20 cellular contexts compared by ENCODE assay signal in the genomic region with DNA sequence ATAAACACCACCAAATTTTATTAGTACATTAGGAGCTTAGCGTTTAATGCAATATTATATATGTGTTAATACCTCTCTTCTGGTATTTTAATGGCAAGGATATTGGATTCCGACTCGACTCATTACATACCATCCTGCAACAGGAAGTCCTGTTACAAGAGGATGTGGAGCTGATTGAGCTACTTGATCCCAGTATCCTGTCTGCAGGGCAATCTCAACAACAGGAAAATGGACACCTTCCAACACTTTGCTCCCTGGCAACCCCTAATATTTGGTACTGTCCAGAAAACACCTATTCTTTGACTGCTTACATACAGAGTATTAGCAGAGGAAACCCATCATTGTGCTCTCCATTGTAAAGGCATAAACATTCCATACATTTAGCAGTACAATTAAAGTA. TPM values are rescaled to one million over a fixed set of nuclear protein-coding genes. Genes with fewer than 3 reads are reported as not detected.
A peak's percentile ranks its signal among the peaks of the same experiment; 100 is the strongest.
DNase-seq lines count a peak whose midpoint lies in the region; ATAC-seq, FAIRE-seq and TF ChIP-seq lines count a peak whose summit lies in the region.
"Had no signal": no experiment of that assay in that cellular context is flagged by ENCODE, and none has a peak within 500 bp of the region (broad histone marks: within the 10 kb centered on the region; RNA-seq: fewer than 3 reads in every experiment).

No MANE protein-coding gene starts in this region.

- H3K27me3 ChIP-seq in bronchial epithelial cell (ENCODE audit: control insufficient read depth, insufficient read depth, low read length) (no peaks in the 10 kb centered on the region), keratinocyte (ENCODE audit: control insufficient read depth, extremely low read depth, insufficient read depth, low read length) (no peaks in the 10 kb centered on the region)
- H3K27me3 ChIP-seq: hepatocyte, stomach had no signal

- peaks cover 0 to 3% of the 10 kb centered on the region in 2 donors for H3K4me1 Mint-ChIP-seq in effector memory CD8-positive, alpha-beta T cell (ENCODE audit: low read depth in 2 of 2)
- H3K4me1 Mint-ChIP-seq: activated CD8-positive, alpha-beta memory T cell treated with anti-CD3 and anti-CD28 coated beads, Interleukin-2, amount 10 ng/mL, durations not matched to agents 7 days and 5 days; natural killer cell had no signal

- H3K9ac ChIP-seq in keratinocyte (ENCODE audit: control insufficient read depth, extremely low read depth, insufficient read depth, low read length), result no peak overlapping the region

- peaks cover 35% of the 10 kb centered on the region for H3K36me3 Mint-ChIP-seq in effector memory CD8-positive, alpha-beta T cell (ENCODE audit: insufficient read depth)
- H3K36me3 Mint-ChIP-seq: natural killer cell had no signal

- H3K4me2 ChIP-seq in keratinocyte (ENCODE audit: control insufficient read depth, extremely low read depth, insufficient read depth, low read depth, low read length), result no peak overlapping the region
- H3K4me2 ChIP-seq: hepatocyte had no signal

- no peak overlapping the region for H3K27ac Mint-ChIP-seq in effector memory CD8-positive, alpha-beta T cell
- H3K27ac Mint-ChIP-seq: activated CD8-positive, alpha-beta memory T cell treated with anti-CD3 and anti-CD28 coated beads, Interleukin-2, amount 10 ng/mL, durations not matched to agents 7 days and 5 days; natural killer cell had no signal

- peaks cover 19% of the 10 kb centered on the region for H3K4me1 ChIP-seq in keratinocyte (ENCODE audit: control insufficient read depth, extremely low read depth, insufficient read depth, low read length)
- H3K4me1 ChIP-seq: prostate gland had no signal

- H3K4me3 ChIP-seq in bronchial epithelial cell (ENCODE audit: low read depth, low read length) (no peak overlapping the region), keratinocyte (ENCODE audit: control insufficient read depth in 2 of 3, extremely low read depth in 1 of 3, insufficient read depth in 2 of 3, low read depth in 1 of 3, low read length in 3 of 3) (no peak overlapping the region)
- H3K4me3 ChIP-seq: hepatocyte, prostate gland, stomach had no signal

- DNase-seq in DMS153 (lab: John Stamatoyannopoulos, UW) (peak; percentile 69), HTR-8/SVneo (ENCODE audit: insufficient read length, low spot score) (no peak), bronchial epithelial cell (ENCODE audit: low read depth) (peak; percentile 22), keratinocyte (ENCODE audit: low read depth, low spot score) (no peak), KG1 (lab: John Stamatoyannopoulos, UW) (no peak), A172 (ENCODE audit: low spot score) (no peak)
- DNase-seq in effector memory CD8-positive, alpha-beta T cell, result no peak
- DNase-seq: activated CD8-positive, alpha-beta memory T cell treated with anti-CD3 and anti-CD28 coated beads, Interleukin-2, amount 10 ng/mL, durations not matched to agents 7 days and 5 days; activated effector memory CD4-positive, alpha-beta T cell treated with Interleukin-2 at 50 U/mL for 16 hours; cortex of kidney; Kasumi-1; natural killer cell; NCI-H526; stomach had no signal

- H2AFZ ChIP-seq in keratinocyte (ENCODE audit: control insufficient read depth, low read length), result no peak overlapping the region
- H2AFZ ChIP-seq: hepatocyte had no signal

- H3K27me3 Mint-ChIP-seq in effector memory CD8-positive, alpha-beta T cell, result no peaks in the 10 kb centered on the region
- H3K27me3 Mint-ChIP-seq: activated CD8-positive, alpha-beta memory T cell treated with anti-CD3 and anti-CD28 coated beads, Interleukin-2, amount 10 ng/mL, durations not matched to agents 7 days and 5 days had no signal

- no peaks in the 10 kb centered on the region for H4K20me1 ChIP-seq in keratinocyte (ENCODE audit: control insufficient read depth, extremely low read depth, insufficient read depth, low read length)

- peaks cover 14% of the 10 kb centered on the region for H3K79me2 ChIP-seq in keratinocyte (ENCODE audit: control insufficient read depth, insufficient read depth, low read length)

- H3K4me3 Mint-ChIP-seq in effector memory CD8-positive, alpha-beta T cell, result no peak overlapping the region
- H3K4me3 Mint-ChIP-seq: activated CD8-positive, alpha-beta memory T cell treated with anti-CD3 and anti-CD28 coated beads, Interleukin-2, amount 10 ng/mL, durations not matched to agents 7 days and 5 days; natural killer cell had no signal

- H3K36me3 ChIP-seq in bronchial epithelial cell (ENCODE audit: control insufficient read depth, insufficient read depth, low read length) (peaks cover 10% of the 10 kb centered on the region), keratinocyte (ENCODE audit: control insufficient read depth in 2 of 2, extremely low read depth in 1 of 2, insufficient read depth in 2 of 2, low read length in 2 of 2) (peaks cover 14 to 25% of the 10 kb centered on the region in 2 experiments)
- H3K36me3 ChIP-seq: prostate gland had no signal

- no peak for ATAC-seq in HG03469 (IDR thresholded peaks at IDR 0.05; ENCODE audit: unreplicated experiment)
- ATAC-seq in effector memory CD8-positive, alpha-beta T cell (replicated peaks), result no peak
- ATAC-seq: activated CD4-positive, CD25-positive, alpha-beta regulatory T cell treated with anti-CD3 and anti-CD28 coated beads, Interleukin-2, amount 50 U/mL, for 24 hours; activated CD8-positive, alpha-beta memory T cell treated with anti-CD3 and anti-CD28 coated beads, Interleukin-2, amount 10 ng/mL, durations not matched to agents 7 days and 5 days; esophagus mucosa; natural killer cell; Panc1 had no signal

- H3K9me3 Mint-ChIP-seq in effector memory CD8-positive, alpha-beta T cell, result no peaks in the 10 kb centered on the region
- H3K9me3 Mint-ChIP-seq: natural killer cell had no signal

- no peaks in the 10 kb centered on the region for H3K9me3 ChIP-seq in keratinocyte (ENCODE audit: control insufficient read depth, low read depth, low read length)
- H3K9me3 ChIP-seq: prostate gland, stomach had no signal

- H3K27ac ChIP-seq in keratinocyte (ENCODE audit: control insufficient read depth, insufficient read depth, low read length), result no peak overlapping the region
- H3K27ac ChIP-seq: hepatocyte, prostate gland, stomach had no signal

- dilution Hi-C loops in keratinocyte (cut with MboI; ENCODE audit: extremely low pct_ligation_motif_present, low sequenced_read_pairs), result no loop called here

- no peaks in the 10 kb centered on the region for H3K9me1 ChIP-seq in keratinocyte (ENCODE audit: control insufficient read depth, extremely low read depth, insufficient read depth, low read length)

- FAIRE-seq in HTR-8/SVneo (lab: Jason Lieb, UNC) (peak; percentile 44), bronchial epithelial cell (lab: Jason Lieb, UNC) (no peak), keratinocyte (lab: Jason Lieb, UNC) (peak; percentile 17)

- TF ChIP-seq CTCF in bronchial epithelial cell (IDR thresholded peaks at IDR 0.05; ENCODE audit: insufficient read depth, low read length, severe bottlenecking) (no peak), keratinocyte (optimal IDR thresholded peaks at IDR 0.05 in 1 of 3, IDR thresholded peaks at IDR 0.05 in 1 of 3, conservative IDR thresholded peaks at IDR 0.05 in 1 of 3; ENCODE audit: extremely low read depth in 1 of 3, insufficient read depth in 2 of 3, low read length in 3 of 3) (no peak)

RNA-seq across cellular contexts. Expression of a gene that starts 45.2 kb away (rescaled TPM):
- total RNA-seq in bronchial epithelial cell, result 57.4 and 66.2 TPM in 2 replicates
- polyA plus RNA-seq in keratinocyte, result 106 to 183 TPM (median 169 TPM) in 3 replicates
- polyA plus RNA-seq in keratinocyte (2011; ENCODE audit: low read depth), result 123 TPM
- 78.2 and 178 TPM in 2 replicates for polyA plus RNA-seq in keratinocyte (2011; cell fraction: cytosol; rRNA removed)
- 163 and 205 TPM in 2 replicates for polyA plus RNA-seq in keratinocyte (2011; cell fraction: nucleus; rRNA removed)
- 35.9 and 70.7 TPM in 2 replicates for polyA plus RNA-seq in keratinocyte (2012; ENCODE audit: low replicate concordance)
- 32.8 to 160 TPM (median 127 TPM) in 3 replicates for polyA minus RNA-seq in keratinocyte
- polyA minus RNA-seq in keratinocyte (2011; cell fraction: cytosol; rRNA and poly(A)+ RNA removed), result 69.1 TPM
- 104 and 211 TPM in 2 replicates for polyA minus RNA-seq in keratinocyte (2011; cell fraction: nucleus; rRNA and poly(A)+ RNA removed)
- 82.6 and 104 TPM in 2 replicates for total RNA-seq in A172 (2014; rRNA removed; shearing (Covaris generic))

RNA-seq across cellular contexts. Expression of a gene that starts 45.5 kb away (rescaled TPM):
- total RNA-seq in bronchial epithelial cell, result 13.2 and 13.3 TPM in 2 replicates
- 40.4 to 54.2 TPM (median 50.8 TPM) in 3 replicates for polyA plus RNA-seq in keratinocyte
- 6.6 TPM for polyA plus RNA-seq in keratinocyte (2011; ENCODE audit: low read depth)
- polyA plus RNA-seq in keratinocyte (2011; cell fraction: cytosol; rRNA removed), result 25.0 and 52.1 TPM in 2 replicates
- 75.5 and 92.1 TPM in 2 replicates for polyA plus RNA-seq in keratinocyte (2011; cell fraction: nucleus; rRNA removed)
- 9.7 and 34.8 TPM in 2 replicates for polyA plus RNA-seq in keratinocyte (2012; ENCODE audit: low replicate concordance)
- 16.1 to 84.1 TPM (median 45.5 TPM) in 3 replicates for polyA minus RNA-seq in keratinocyte
- 58.5 TPM for polyA minus RNA-seq in keratinocyte (2011; cell fraction: cytosol; rRNA and poly(A)+ RNA removed)
- polyA minus RNA-seq in keratinocyte (2011; cell fraction: nucleus; rRNA and poly(A)+ RNA removed), result 60.4 and 108 TPM in 2 replicates
- total RNA-seq in A172 (2014; rRNA removed; shearing (Covaris generic)), result 12.3 and 12.4 TPM in 2 replicates

Comparison
In these comparisons a context has a peak if more than half of its experiments do, and no peak if none do; other contexts are left out.
1. DNase-seq: peak in DMS153 (single experiment) and bronchial epithelial cell (single experiment); none in HTR-8/SVneo (single experiment), keratinocyte (single experiment), KG1 (single experiment), effector memory CD8-positive, alpha-beta T cell (0 of 3) and A172 (single experiment).